ENCODE assay signal across 1 cellular context in genomic region chr16:73082608-73083007, GRCh38.
A peak's percentile ranks its signal among the peaks of the same experiment; 100 is the strongest.
TF ChIP-seq lines count a peak whose summit lies in the region.

No MANE protein-coding gene starts in this region.

TF ChIP-seq in IMR-90, 13 proteins besides CTCF, POLR2A, EP300 and RAD21 (continued from another document):
- TF ChIP-seq ELK1 (IDR thresholded peaks at IDR 0.05; ENCODE audit: borderline replicate concordance, low read depth, low read length) (no peak), MAFK (IDR thresholded peaks at IDR 0.05; ENCODE audit: low read depth, low read length) (no peak; the same call in 1 of the 2 replicates), RFX5 (IDR thresholded peaks at IDR 0.05; ENCODE audit: low read depth, low read length) (no peak), FOS (IDR thresholded peaks at IDR 0.05; ENCODE audit: low read depth, low read length) (peak; percentile 72), CHD1 (IDR thresholded peaks at IDR 0.05; ENCODE audit: low read depth, low read length) (0 out of 2 replicates have a peak, but pooled peaks have one; percentile 58), MAZ (IDR thresholded peaks at IDR 0.05; ENCODE audit: borderline replicate concordance, low read depth, low read length) (no peak)
